ENCODE assay signal across 8 cellular contexts in genomic region chr1:109547412-109548320, GRCh38. TPM values are rescaled to one million over a fixed set of nuclear protein-coding genes. Genes with fewer than 3 reads are reported as not detected.
DNase-seq lines count a peak whose midpoint lies in the region; ATAC-seq, FAIRE-seq and TF ChIP-seq lines count a peak whose summit lies in the region.

No MANE protein-coding gene starts in this region.

- 2 to 6% methylated on average over 21 to 22 of the region's 22 CpGs for WGBS in body of pancreas, 2 donors

- peaks cover 32% of the 10 kb centered on the region for H3K4me1 ChIP-seq in body of pancreas

- no peak for FAIRE-seq in GM12891 (lab: Jason Lieb, UNC)

- DNase-seq in AG10803 (ENCODE audit: low read depth) (no peak), NB4 (ENCODE audit: low read depth) (peak; percentile 46), body of pancreas (peak; percentile 40 to 57 (median 48)), NCI-H774 (lab: John Stamatoyannopoulos, UW) (no peak), GM12891 (ENCODE audit: insufficient read length, low spot score) (no peak)
- peak; percentile 31 for DNase-seq in stimulated activated naive CD8-positive, alpha-beta T cell treated with anti-CD3 and anti-CD28 coated beads, Interleukin-15, Interleukin-2, amounts not matched to agents 100 U/mL and 50 U/mL, for 24 hours

- intact Hi-C loops in body of pancreas (cut with DNase I), result loop anchor here (10.0 kb wide), 1 partner anchor 227 kb away; no protein-coding TSS in a partner anchor

- H3K4me3 ChIP-seq in AG10803 (ENCODE audit: low read length) (peak overlapping the region; percentile 98), NB4 (ENCODE audit: low read depth, low read length) (peak overlapping the region; percentile 95), body of pancreas (peak overlapping the region; percentile 42 to 72)

- H3K27me3 ChIP-seq in body of pancreas (no peaks in the 10 kb centered on the region), layer of hippocampus (ENCODE audit: control insufficient read depth, insufficient read depth, low read length) (no peaks in the 10 kb centered on the region)

- no peaks in the 10 kb centered on the region for H3K36me3 ChIP-seq in body of pancreas (replicated peaks in 1 of 2; ENCODE audit: insufficient read depth in 1 of 2, low read depth in 2 of 2)

- H3K9me3 ChIP-seq in body of pancreas, result no peaks in the 10 kb centered on the region

- H3K27ac ChIP-seq in body of pancreas, result peak overlapping the region; percentile 94 to 98 (median 98)
- peak overlapping the region; percentile 89 for H3K27ac ChIP-seq in layer of hippocampus (ENCODE audit: low read depth, low read length)

- no peak for TF ChIP-seq POLR2A in NB4 (IDR thresholded peaks at IDR 0.05; ENCODE audit: extremely low read depth, insufficient read length)
- no peak for TF ChIP-seq POLR2A in body of pancreas (IDR thresholded peaks at IDR 0.05)
- no peak for TF ChIP-seq POLR2A in GM12891 (IDR thresholded peaks at IDR 0.05; ENCODE audit: low read depth, low read length)

- no peak for TF ChIP-seq CTCF in AG10803 (conservative IDR thresholded peaks at IDR 0.05; ENCODE audit: low read length)
- no peak for TF ChIP-seq CTCF in NB4 (IDR thresholded peaks at IDR 0.05; ENCODE audit: low read depth, low read length)
- no peak for TF ChIP-seq CTCF in body of pancreas (IDR thresholded peaks at IDR 0.05)

- ATAC-seq in GM19023 (IDR thresholded peaks at IDR 0.05; ENCODE audit: unreplicated experiment), result peak; percentile 14
- peak; percentile 24 for ATAC-seq in body of pancreas
- peak; percentile 1 for ATAC-seq in stimulated activated naive CD8-positive, alpha-beta T cell treated with anti-CD3 and anti-CD28 coated beads, Interleukin-15, Interleukin-2, amounts not matched to agents 100 U/mL and 50 U/mL, for 24 hours

TF ChIP-seq in GM12891, 5 proteins besides CTCF, POLR2A, EP300 and RAD21:
- TF ChIP-seq PAX5 (IDR thresholded peaks at IDR 0.05; ENCODE audit: insufficient read depth, low read length, severe bottlenecking), result no peak
- TF ChIP-seq TAF1 (IDR thresholded peaks at IDR 0.05; ENCODE audit: low read depth, low read length), result no peak
- no peak for TF ChIP-seq SPI1 (IDR thresholded peaks at IDR 0.05; ENCODE audit: low read depth, low read length)
- TF ChIP-seq POLR2AphosphoS5 (IDR thresholded peaks at IDR 0.05; ENCODE audit: low read depth, low read length), result no peak

RNA-seq across cellular contexts. Expression of gene GNAI3, which starts 0.7 kb away (rescaled TPM):
- 1 to 10 TPM; 3.6 to 4.9 TPM for total RNA-seq in body of pancreas
- 4.5 TPM for polyA plus RNA-seq in GM12891 (2012; ENCODE audit: low read depth, missing spikeins)

RNA-seq across cellular contexts. Expression of gene GPR61, which starts 8.0 kb away (rescaled TPM):
- total RNA-seq in body of pancreas, result not detected
- polyA plus RNA-seq in GM12891 (2012; ENCODE audit: low read depth, missing spikeins), result 0.40 TPM

RNA-seq across cellular contexts. Expression of gene AMIGO1, which starts 38.1 kb away (rescaled TPM):
- 1 to 10 TPM; 2.6 to 8.6 TPM for total RNA-seq in body of pancreas
- 0.28 TPM for polyA plus RNA-seq in GM12891 (2012; ENCODE audit: low read depth, missing spikeins)

RNA-seq across cellular contexts. Expression of gene CYB561D1, which starts 53.8 kb away (rescaled TPM):
- 1 to 10 TPM; 6.2 to 6.9 TPM for total RNA-seq in body of pancreas
- 4.4 TPM for polyA plus RNA-seq in GM12891 (2012; ENCODE audit: low read depth, missing spikeins)

Comparison
In these comparisons a context has a peak if more than half of its experiments do, and no peak if none do; other contexts are left out.
1. DNase-seq: peak in NB4 (single experiment), body of pancreas (4 of 4) and stimulated activated naive CD8-positive, alpha-beta T cell treated with anti-CD3 and anti-CD28 coated beads, Interleukin-15, Interleukin-2, amounts not matched to agents 100 U/mL and 50 U/mL, for 24 hours (single experiment); none in AG10803 (single experiment), NCI-H774 (single experiment) and GM12891 (single experiment).
2. Peak in every context shown above with its lines, with median percentiles within 50 percentile points of each other: H3K4me3 ChIP-seq and ATAC-seq.